1 cellular context compared by ENCODE assay signal in genomic region chr9:91825422-91825821, GRCh38.
TF ChIP-seq lines count a peak whose summit lies in the region.

No MANE protein-coding gene starts in this region.

TF ChIP-seq in IMR-90, 13 proteins besides CTCF, POLR2A, EP300 and RAD21 (continued from another document):
- no peak for TF ChIP-seq USF2 (IDR thresholded peaks at IDR 0.05; ENCODE audit: low read depth, low read length)
